In the genomic region with DNA sequence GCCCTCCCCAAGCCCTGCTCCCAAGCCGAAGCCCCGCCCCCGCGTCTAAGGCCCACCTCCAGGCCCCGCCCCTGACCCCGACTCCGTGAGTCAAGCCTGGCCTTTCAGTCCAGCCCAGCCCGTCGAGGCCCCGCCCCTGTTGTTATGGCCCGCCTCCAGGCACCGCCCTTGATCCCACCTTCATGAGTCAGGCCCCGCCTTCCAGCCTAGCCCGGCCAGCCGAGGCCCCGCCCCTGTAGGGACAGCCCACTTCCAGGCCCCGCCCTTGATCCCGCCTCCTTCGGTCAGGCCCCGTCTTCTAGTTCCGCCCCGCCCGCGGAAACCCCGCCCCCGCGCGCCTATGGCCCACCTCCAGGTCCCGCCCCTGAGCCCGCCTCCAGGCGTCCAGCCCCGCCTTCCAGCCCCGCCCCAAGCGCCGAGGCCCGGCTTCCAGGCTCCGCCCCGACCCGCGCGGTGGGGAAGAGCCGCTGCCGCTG, we compare ENCODE assay signal across 8 cellular contexts. TPM values are rescaled to one million over a fixed set of nuclear protein-coding genes. Genes with fewer than 3 reads are reported as not detected.
DNase-seq lines count a peak whose midpoint lies in the region; ATAC-seq and TF ChIP-seq lines count a peak whose summit lies in the region.

No MANE protein-coding gene starts in this region.

- H3K79me2 ChIP-seq in GM23248 (ENCODE audit: insufficient read depth) = peaks cover 19% of the 10 kb centered on the region

- no peak overlapping the region for H3K27ac Mint-ChIP-seq in activated T-cell treated with anti-CD3 and anti-CD28 coated beads, Interleukin-2, amount 50 U/mL, for 72 hours

- WGBS in GM23248 (ENCODE audit: low coverage in 1 of 2, low lambda C conversion rate in 2 of 2, missing lambda C conversion rate in 2 of 2), 2 experiments = 0 to 1% methylated on average over 6 to 40 of the region's 43 CpGs
- WGBS in esophagus squamous epithelium, 2 donors = no CpG with 5 or more reads among the region's 43 CpGs

- H3K4me3 ChIP-seq in GM23248 = peak overlapping the region; percentile 76
- H3K4me3 ChIP-seq in Panc1 (ENCODE audit: low read depth in 2 of 2, low read length in 2 of 2) = peak overlapping the region; percentile 71 to 76
- H3K4me3 ChIP-seq in esophagus squamous epithelium = peak overlapping the region; percentile 69 to 97 (median 85)

- 0 out of 2 replicates have a peak, but pooled peaks cover under 1% of the 10 kb centered on the region for H3F3A ChIP-seq in GM23248 (ENCODE audit: insufficient read depth)

- no TSS peak for BruUV-seq in Panc1 (replicated peaks; lab: Mats Ljungman, UMichigan)

- H3K36me3 ChIP-seq in GM23248 (ENCODE audit: low read depth) = no peaks in the 10 kb centered on the region
- no peaks in the 10 kb centered on the region for H3K36me3 ChIP-seq in KOPT-K1 (ENCODE audit: insufficient read depth, low read length)
- no peaks in the 10 kb centered on the region; the same call in 1 of the 2 replicates for H3K36me3 ChIP-seq in Panc1 (ENCODE audit: control insufficient read depth, insufficient read depth, low read length)
- peaks cover 0 to 4% (median 0%) of the 10 kb centered on the region in 3 donors for H3K36me3 ChIP-seq in esophagus squamous epithelium

- H3K9ac ChIP-seq in GM23248 = peak overlapping the region; percentile 76

- CTCF ChIA-PET in Panc1 (lab: Charles Lee) = no interaction called here

- peak; percentile 81 for DNase-seq in DMS53 treated with DMSO at 0.1 percent for 48 hours (lab: John Stamatoyannopoulos, UW; ENCODE audit: unreplicated experiment)
- peak; percentile 100 for DNase-seq in GM23248
- peak; percentile 83 for DNase-seq in Panc1 (ENCODE audit: low read depth, low spot score)
- DNase-seq in activated T-cell treated with anti-CD3 and anti-CD28 coated beads, Interleukin-2, amount 50 U/mL, for 72 hours = peak; percentile 100
- DNase-seq in esophagus squamous epithelium (lab: John Stamatoyannopoulos, UW) = peak; percentile 95
- DNase-seq in myocyte (ENCODE audit: low read depth) = peak; percentile 98
- DNase-seq in stimulated activated CD8-positive, alpha-beta memory T cell treated with anti-CD3 and anti-CD28 coated beads, Interleukin-7, amount 100 ng/mL, for 24 hours (ENCODE audit: low read depth) = peak; percentile 99

- no peak overlapping the region for H3K27ac ChIP-seq in GM23248
- peak overlapping the region; percentile 63 for H3K27ac ChIP-seq in KOPT-K1 (ENCODE audit: low read depth, low read length, poor library complexity, severe bottlenecking)
- no peak overlapping the region for H3K27ac ChIP-seq in Panc1 (ENCODE audit: low read length)
- H3K27ac ChIP-seq in esophagus squamous epithelium = peak overlapping the region; percentile 91 to 95 (median 94)

- no peak for TF ChIP-seq POLR2A in esophagus squamous epithelium (IDR thresholded peaks at IDR 0.05)

- peak; percentile 93 for ATAC-seq in Panc1
- ATAC-seq in activated T-cell treated with anti-CD3 and anti-CD28 coated beads, Interleukin-2, amount 50 U/mL, for 72 hours (replicated peaks in 1 of 2) = peak; percentile 89

- no peaks in the 10 kb centered on the region for H3K27me3 ChIP-seq in GM23248 (replicated peaks; ENCODE audit: insufficient read depth)
- H3K27me3 ChIP-seq in Panc1 (ENCODE audit: control insufficient read depth, insufficient read depth, low read length) = no peaks in the 10 kb centered on the region
- H3K27me3 ChIP-seq in esophagus squamous epithelium = no peaks in the 10 kb centered on the region

- no peaks in the 10 kb centered on the region for H3K9me2 ChIP-seq in GM23248 (ENCODE audit: insufficient read depth)

- no peaks in the 10 kb centered on the region for H3K9me3 Mint-ChIP-seq in activated T-cell treated with anti-CD3 and anti-CD28 coated beads, Interleukin-2, amount 50 U/mL, for 72 hours

- H2AFZ ChIP-seq in GM23248 = peak overlapping the region; percentile 92

- H3K27me3 Mint-ChIP-seq in activated T-cell treated with anti-CD3 and anti-CD28 coated beads, Interleukin-2, amount 50 U/mL, for 72 hours (ENCODE audit: low read depth) = no peaks in the 10 kb centered on the region

- in situ Hi-C loops in GM23248 (cut with MboI) (no loop called here), Panc1 (cut with HindIII; ENCODE audit: low pct_unique_long_range_greater_than_20kb, low sequenced_read_pairs) (no loop called here)

- intact Hi-C loops in Panc1 (cut with micrococcal nuclease; ENCODE audit: unreplicated experiment) (no loop called here), esophagus squamous epithelium (cut with DNase I) (loop anchor here (10.0 kb wide), 1 partner anchor 48 kb away; no protein-coding TSS in a partner anchor)

- no peaks in the 10 kb centered on the region for H3K36me3 Mint-ChIP-seq in activated T-cell treated with anti-CD3 and anti-CD28 coated beads, Interleukin-2, amount 50 U/mL, for 72 hours (ENCODE audit: insufficient read depth in 2 of 2)

- POLR2A ChIA-PET in Panc1 (lab: Charles Lee) = interaction anchor here (0.6 kb wide), 1 partner anchor 163 kb away, joined by 4 read pairs; no protein-coding TSS in a partner anchor

- no peak for TF ChIP-seq CTCF in Panc1 (IDR thresholded peaks at IDR 0.05)
- no peak for TF ChIP-seq CTCF in esophagus squamous epithelium (IDR thresholded peaks at IDR 0.05)

- H3K4me2 ChIP-seq in GM23248 (ENCODE audit: unreplicated experiment) = peak overlapping the region; percentile 84

- H3K4me1 Mint-ChIP-seq in activated T-cell treated with anti-CD3 and anti-CD28 coated beads, Interleukin-2, amount 50 U/mL, for 72 hours (ENCODE audit: low read depth) = peaks cover 25% of the 10 kb centered on the region

- no peaks in the 10 kb centered on the region for H4K20me1 ChIP-seq in GM23248 (ENCODE audit: insufficient read depth)

- H3K4me1 ChIP-seq in GM23248 (ENCODE audit: insufficient read depth) (0 out of 2 replicates have a peak, but pooled peaks cover 4% of the 10 kb centered on the region), Panc1 (ENCODE audit: control insufficient read depth, insufficient read depth, low read length) (peaks cover 3% of the 10 kb centered on the region; the same call in 1 of the 2 replicates), esophagus squamous epithelium (peaks cover 0 to 44% (median 12%) of the 10 kb centered on the region in 3 donors)

- peak overlapping the region; percentile 87 to 90 for H3K4me3 Mint-ChIP-seq in activated T-cell treated with anti-CD3 and anti-CD28 coated beads, Interleukin-2, amount 50 U/mL, for 72 hours

- H3K9me3 ChIP-seq in GM23248 (ENCODE audit: low read depth) (no peaks in the 10 kb centered on the region), KOPT-K1 (ENCODE audit: insufficient read depth, low read length, poor library complexity, severe bottlenecking) (no peaks in the 10 kb centered on the region), Panc1 (ENCODE audit: control insufficient read depth, insufficient read depth, low read depth, low read length) (no peaks in the 10 kb centered on the region), esophagus squamous epithelium (no peaks in the 10 kb centered on the region)

RNA-seq across cellular contexts. Expression of a gene that starts 0.2 kb away (rescaled TPM):
- 12.0 and 12.3 TPM in 2 replicates for total RNA-seq in GM23248 (2014; rRNA removed; shearing (Covaris generic))
- 5.4 and 6.0 TPM in 2 replicates for polyA plus RNA-seq in GM23248 (2016; fragmentation: Nextera tagmentation; extraction: Ambion mirVana)
- total RNA-seq in Panc1 (2021; ENCODE audit: unreplicated experiment) = 31.0 TPM
- polyA plus RNA-seq in Panc1 (2012; ENCODE audit: insufficient read length) = 23.5 TPM
- total RNA-seq in activated T-cell treated with anti-CD3 and anti-CD28 coated beads, Interleukin-2, amount 50 U/mL, for 72 hours = 10 to 100 TPM; 18.6 to 20.1 TPM
- 10 to 100 TPM; 18.5 to 36.7 (median 26.2) TPM for total RNA-seq in esophagus squamous epithelium
- total RNA-seq in myocyte = 3.3 and 4.5 TPM in 2 replicates
- 6.7 TPM for polyA plus RNA-seq in myocyte (2012)

RNA-seq across cellular contexts. Expression of a gene that starts 21.5 kb away (rescaled TPM):
- 17.3 and 29.0 TPM in 2 replicates for total RNA-seq in GM23248 (2014; rRNA removed; shearing (Covaris generic))
- 28.1 and 28.3 TPM in 2 replicates for polyA plus RNA-seq in GM23248 (2016; fragmentation: Nextera tagmentation; extraction: Ambion mirVana)
- total RNA-seq in Panc1 (2021; ENCODE audit: unreplicated experiment) (1.6 TPM), esophagus squamous epithelium (100 to 1,000 TPM in 3 of 4 donors, 10 to 100 TPM in 1; 67.3 to 158 (median 122) TPM), myocyte (1.3 and 3.2 TPM in 2 replicates)
- 2.8 TPM for polyA plus RNA-seq in Panc1 (2012; ENCODE audit: insufficient read length)
- 10 to 100 TPM; 13.0 to 19.2 TPM for total RNA-seq in activated T-cell treated with anti-CD3 and anti-CD28 coated beads, Interleukin-2, amount 50 U/mL, for 72 hours
- polyA plus RNA-seq in myocyte (2012) = 6.2 TPM

Comparison
In these comparisons a context has a peak if more than half of its experiments do, and no peak if none do; other contexts are left out.
1. H3K27ac ChIP-seq: peak in KOPT-K1 (single experiment) and esophagus squamous epithelium (4 of 4); none in GM23248 (single experiment) and Panc1 (single experiment).
2. Peak in every context shown above with its lines, with median percentiles within 50 percentile points of each other: DNase-seq and H3K4me3 ChIP-seq.